Comparison of ENCODE assay signal across 14 cellular contexts in genomic region chr2:238164906-238165287, GRCh38. TPM values are rescaled to one million over a fixed set of nuclear protein-coding genes. Genes with fewer than 3 reads are reported as not detected.
"Had no signal": no experiment of that assay in that cellular context is flagged by ENCODE, and none has a peak within 500 bp of the region (broad histone marks: within the 10 kb centered on the region; RNA-seq: fewer than 3 reads in every experiment).

No MANE protein-coding gene starts in this region.

- ATAC-seq: foreskin keratinocyte, heart right ventricle, right cardiac atrium had no signal

- DNase-seq: activated T-cell treated with anti-CD3 and anti-CD28 coated beads, Interleukin-2, amount 50 U/mL, for 48 hours; foreskin keratinocyte; left ventricle myocardium inferior; mesendoderm; stimulated activated naive CD4-positive, alpha-beta T cell; T-helper 2 cell had no signal

- FAIRE-seq: colon, keratinocyte had no signal

- H3K27ac ChIP-seq: ascending aorta, cardiac muscle cell, foreskin keratinocyte, heart right ventricle, left ventricle myocardium inferior, neutrophil had no signal

- H3K4me3 ChIP-seq: cardiac muscle cell, left ventricle myocardium inferior, smooth muscle cell had no signal

- H3K9me3 ChIP-seq: ascending aorta, heart right ventricle, left ventricle myocardium inferior, neutrophil had no signal

RNA-seq across cellular contexts. Expression of gene ERFE, which starts 6.1 kb away (rescaled TPM):
- total RNA-seq: smooth muscle cell had no signal

RNA-seq across cellular contexts. Expression of gene KLHL30, which starts 26.4 kb away (rescaled TPM):
- total RNA-seq: foreskin keratinocyte had no signal
- polyA plus RNA-seq: foreskin keratinocyte, keratinocyte, smooth muscle cell had no signal
